Comparison of ENCODE assay signal across 21 cellular contexts in genomic region chr5:128397878-128398277, GRCh38.
DNase-seq lines count a peak whose midpoint lies in the region; ATAC-seq, FAIRE-seq and TF ChIP-seq lines count a peak whose summit lies in the region.
"Had no signal": no experiment of that assay in that cellular context is flagged by ENCODE, and none has a peak within 500 bp of the region (broad histone marks: within the 10 kb centered on the region; RNA-seq: fewer than 3 reads in every experiment).

No MANE protein-coding gene starts in this region.

- DNase-seq in A549 (ENCODE audit: low read depth in 1 of 2, low spot score in 1 of 2) (no peak), DND-41 (no peak), osteoblast (ENCODE audit: insufficient read length, low spot score, missing footprints) (peak; percentile 10), C1 segment of cervical spinal cord (lab: John Stamatoyannopoulos, UW) (no peak)
- DNase-seq: 8988T; AML-193; CD4-positive, alpha-beta memory T cell; CD4-positive, CD25-positive, alpha-beta regulatory T cell; CD8-positive, alpha-beta memory T cell; COR-L47; DMS 273 treated with DMSO at 0.1 percent for 48 hours; DMS153; DMS53; DMS79; GF-D8 had no signal

- FAIRE-seq in A549 (lab: Jason Lieb, UNC), result peak; percentile 51
- FAIRE-seq: GM12878, GM12892, GM18507, GM19239 had no signal

- CTCF ChIA-PET in A549 (lab: Yijun Ruan, JAX), result no interaction called here

- WGBS in A549 (ENCODE audit: missing lambda C conversion rate), result 79% methylated on average over 2 of the region's 2 CpGs

- no peaks in the 10 kb centered on the region for H3K9me3 ChIP-seq in A549
- no peaks in the 10 kb centered on the region for H3K9me3 ChIP-seq in DND-41 (ENCODE audit: insufficient read depth, low read length, severe bottlenecking)
- H3K9me3 ChIP-seq in osteoblast (ENCODE audit: low read depth, low read length), result no peaks in the 10 kb centered on the region

- no peak for TF ChIP-seq EP300 in A549 (IDR thresholded peaks at IDR 0.05)

- no peak overlapping the region for H3K9ac ChIP-seq in DND-41 (ENCODE audit: low read depth, low read length)
- H3K9ac ChIP-seq: BLaER1 treated with 17β-estradiol and CSF1 and Interleukin-3, amounts not matched to agents 10 nM and 100 nM had no signal

- H2AFZ ChIP-seq in DND-41 (ENCODE audit: low read depth, low read length), result no peak overlapping the region
- H2AFZ ChIP-seq in osteoblast (ENCODE audit: low read length), result no peak overlapping the region

- H3K4me1 ChIP-seq in A549 (no peaks in the 10 kb centered on the region), DND-41 (ENCODE audit: insufficient read depth, low read length) (no peaks in the 10 kb centered on the region), osteoblast (ENCODE audit: insufficient read depth, low read length) (no peaks in the 10 kb centered on the region)
- H3K4me1 ChIP-seq: BLaER1 treated with 17β-estradiol and CSF1 and Interleukin-3, amounts not matched to agents 10 nM and 100 nM had no signal

- ATAC-seq in A549 (no peak), DND-41 (ENCODE audit: insufficient read depth, low read depth) (peak; percentile 54; the same call in 1 of the 3 replicates), GM18907 (IDR thresholded peaks at IDR 0.05; ENCODE audit: unreplicated experiment) (no peak)
- ATAC-seq: GM12878 had no signal

- H3K4me3 ChIP-seq in A549, result no peak overlapping the region
- no peak overlapping the region for H3K4me3 ChIP-seq in DND-41 (ENCODE audit: low read depth in 1 of 2, low read length in 2 of 2)
- H3K4me3 ChIP-seq in osteoblast (ENCODE audit: insufficient read depth, low read length), result no peak overlapping the region
- H3K4me3 ChIP-seq: BLaER1 treated with 17β-estradiol and CSF1 and Interleukin-3, amounts not matched to agents 10 nM and 100 nM; GM12878 had no signal

- TF ChIP-seq CTCF in A549 (IDR thresholded peaks at IDR 0.05), result no peak
- no peak for TF ChIP-seq CTCF in DND-41 (IDR thresholded peaks at IDR 0.05; ENCODE audit: borderline replicate concordance, extremely low read depth, low read length, poor library complexity, severe bottlenecking)
- no peak for TF ChIP-seq CTCF in osteoblast (IDR thresholded peaks at IDR 0.05; ENCODE audit: extremely low read depth, low read depth, low read length)

- POLR2A ChIA-PET in A549 (lab: Yijun Ruan, JAX), result no interaction called here

- H4K20me1 ChIP-seq in DND-41 (ENCODE audit: insufficient read depth, low read length) (no peaks in the 10 kb centered on the region), osteoblast (ENCODE audit: insufficient read depth, low read length) (no peaks in the 10 kb centered on the region)
- H4K20me1 ChIP-seq: BLaER1 treated with 17β-estradiol and CSF1 and Interleukin-3, amounts not matched to agents 10 nM and 100 nM had no signal

- H3K36me3 ChIP-seq in DND-41 (ENCODE audit: insufficient read depth, low read length) (no peaks in the 10 kb centered on the region), osteoblast (ENCODE audit: insufficient read depth, low read length) (no peaks in the 10 kb centered on the region)
- H3K36me3 ChIP-seq: BLaER1 treated with 17β-estradiol and CSF1 and Interleukin-3, amounts not matched to agents 10 nM and 100 nM had no signal

- TF ChIP-seq POLR2A in A549 (IDR thresholded peaks at IDR 0.05; ENCODE audit: low read length), result no peak

- no peak overlapping the region for H3K27ac ChIP-seq in A549
- H3K27ac ChIP-seq in DND-41 (ENCODE audit: low read length), result no peak overlapping the region
- no peak overlapping the region for H3K27ac ChIP-seq in osteoblast (ENCODE audit: low read depth, low read length)
- H3K27ac ChIP-seq: BLaER1 treated with 17β-estradiol and CSF1 and Interleukin-3, amounts not matched to agents 10 nM and 100 nM had no signal

- H3K27me3 ChIP-seq in DND-41 (ENCODE audit: insufficient read depth, low read length, poor library complexity), result no peaks in the 10 kb centered on the region
- H3K27me3 ChIP-seq in osteoblast (ENCODE audit: insufficient read depth, low read length), result no peaks in the 10 kb centered on the region
- H3K27me3 ChIP-seq: BLaER1 treated with 17β-estradiol and CSF1 and Interleukin-3, amounts not matched to agents 10 nM and 100 nM had no signal

- TF ChIP-seq RAD21 in A549 (conservative IDR thresholded peaks at IDR 0.05 in 1 of 2, IDR thresholded peaks at IDR 0.05 in 1 of 2), result no peak

- no peak overlapping the region for H3K4me2 ChIP-seq in A549
- H3K4me2 ChIP-seq in DND-41 (ENCODE audit: insufficient read depth, low read length), result no peak overlapping the region
- H3K4me2 ChIP-seq in osteoblast (ENCODE audit: insufficient read depth, low read length), result no peak overlapping the region
- H3K4me2 ChIP-seq: BLaER1 treated with 17β-estradiol and CSF1 and Interleukin-3, amounts not matched to agents 10 nM and 100 nM had no signal

- H3K79me2 ChIP-seq in DND-41 (ENCODE audit: insufficient read depth, low read length) (no peaks in the 10 kb centered on the region), osteoblast (ENCODE audit: insufficient read depth, low read length) (no peaks in the 10 kb centered on the region)

TF ChIP-seq in A549, 52 proteins besides CTCF, POLR2A, EP300 and RAD21:
- no peak for TF ChIP-seq CEBPB (IDR thresholded peaks at IDR 0.05)
- TF ChIP-seq HDAC2 (IDR thresholded peaks at IDR 0.05), result no peak
- no peak for TF ChIP-seq MAZ (IDR thresholded peaks at IDR 0.05; ENCODE audit: borderline replicate concordance, low read depth, low read length)
- TF ChIP-seq ZFP36 (IDR thresholded peaks at IDR 0.05; ENCODE audit: borderline replicate concordance, partially characterized antibody), result no peak
- no peak for TF ChIP-seq CBX2 (IDR thresholded peaks at IDR 0.05; ENCODE audit: borderline replicate concordance, low read depth)
- no peak for TF ChIP-seq SMC3 (IDR thresholded peaks at IDR 0.05)
- no peak for TF ChIP-seq NR3C1 (IDR thresholded peaks at IDR 0.05)
- no peak for TF ChIP-seq FOSL2 (IDR thresholded peaks at IDR 0.05)
- no peak for TF ChIP-seq FOSL2 (CRISPR knock-in tag; IDR thresholded peaks at IDR 0.05)
- TF ChIP-seq TFCP2L1 (CRISPR knock-in tag; IDR thresholded peaks at IDR 0.05), result no peak
- TF ChIP-seq TP53 (CRISPR knock-in tag; IDR thresholded peaks at IDR 0.05), result no peak
- TF ChIP-seq HMGXB4 (CRISPR knock-in tag; IDR thresholded peaks at IDR 0.05; ENCODE audit: borderline replicate concordance), result no peak
- no peak for TF ChIP-seq USF2 (IDR thresholded peaks at IDR 0.05)
